ENCODE assay signal across 8 cellular contexts in the genomic region with DNA sequence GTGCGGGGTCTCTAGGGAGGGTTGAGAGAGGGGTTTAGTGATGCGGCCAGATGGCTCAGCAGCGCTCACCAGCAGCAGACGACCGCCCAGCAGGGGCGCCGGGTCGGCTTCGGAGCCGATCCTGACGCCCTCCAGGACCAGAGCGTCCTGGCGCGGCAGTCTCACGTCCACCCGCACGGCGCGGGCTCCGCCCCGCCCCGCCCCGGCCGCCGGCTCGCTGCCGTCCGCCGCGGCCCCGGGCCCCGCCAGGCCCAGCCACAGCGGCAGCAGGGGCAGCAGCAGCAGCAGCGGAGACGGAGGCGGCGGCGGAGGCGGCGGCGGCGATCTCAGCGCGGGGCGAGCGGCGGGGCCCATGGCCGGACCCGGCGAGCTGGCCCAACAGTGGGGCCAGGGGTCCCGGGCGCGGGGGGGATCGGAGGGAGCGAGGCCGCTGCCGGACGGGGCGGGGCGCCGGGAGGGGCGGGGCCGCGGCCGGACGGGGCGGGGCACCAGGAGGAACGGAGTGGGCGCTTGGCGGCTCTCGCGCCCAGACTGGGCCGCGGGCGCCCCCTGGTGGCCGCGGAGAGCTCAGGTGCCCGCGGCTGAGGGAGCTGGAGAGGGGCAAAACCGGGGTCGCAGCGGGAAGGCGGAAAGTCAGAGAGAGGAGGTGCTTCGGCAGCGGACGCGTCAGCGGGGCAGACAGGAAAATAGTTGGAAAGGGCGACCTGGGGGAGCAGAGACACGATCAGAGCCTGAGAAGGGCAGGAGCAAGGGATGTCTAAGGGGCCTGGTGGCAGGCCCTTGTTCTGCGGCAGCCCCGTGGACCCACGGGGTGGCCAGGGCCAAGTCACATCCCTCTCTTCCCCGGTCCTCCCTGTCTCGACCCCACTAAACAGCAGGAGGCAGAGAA. TPM values are rescaled to one million over a fixed set of nuclear protein-coding genes. Genes with fewer than 3 reads are reported as not detected.
A peak's percentile ranks its signal among the peaks of the same experiment; 100 is the strongest.
DNase-seq lines count a peak whose midpoint lies in the region; ATAC-seq lines count a peak whose summit lies in the region.

TSS of gene RNF215 (minus strand) at position 452 of the 889 bp plus-strand sequence. CDS start at position 354, 98 bp downstream.

- intact Hi-C loops in left colon (cut with DNase I, micrococcal nuclease): loop anchor here (5.0 kb wide), 1 partner anchor 125 kb away; no protein-coding TSS in a partner anchor

- peak; percentile 49 for DNase-seq in NCI-H2029 (lab: John Stamatoyannopoulos, UW)
- no peak for DNase-seq in NCI-H2029 treated with DMSO at 0.1 percent for 48 hours (lab: John Stamatoyannopoulos, UW)
- peak; percentile 71 for DNase-seq in NCI-H2227 treated with DMSO at 0.1 percent for 48 hours (lab: John Stamatoyannopoulos, UW)
- peak; percentile 75 to 76 for DNase-seq in activated CD4-positive, alpha-beta T cell treated with anti-CD3 and anti-CD28 coated beads for 4 hours
- peak; percentile 65 to 82 for DNase-seq in left colon
- peak; percentile 71 to 81 for DNase-seq in stimulated activated CD4-positive, alpha-beta T cell treated with anti-CD3 and anti-CD28 coated beads, Interleukin-1b, Interleukin-23, amount 100 ng/mL, for 4 hours (ENCODE audit: low read depth in 2 of 2)

- ATAC-seq in HG02973 (IDR thresholded peaks at IDR 0.05; ENCODE audit: unreplicated experiment) (peak; percentile 68), left colon (peak; percentile 89)

- H3K27ac ChIP-seq in cingulate gyrus (ENCODE audit: low read depth, low read length): peak within 1 kb of the TSS; percentile 69

RNA-seq across cellular contexts. Expression of gene RNF215, which starts in this region (rescaled TPM):
- 1 to 10 TPM; 8.7 to 9.5 TPM for total RNA-seq in left colon
